22 cellular contexts compared by ENCODE assay signal in genomic region chr17:73131993-73132595, GRCh38. TPM values are rescaled to one million over a fixed set of nuclear protein-coding genes. Genes with fewer than 3 reads are reported as not detected.
A peak's percentile ranks its signal among the peaks of the same experiment; 100 is the strongest.
DNase-seq lines count a peak whose midpoint lies in the region; ATAC-seq and TF ChIP-seq lines count a peak whose summit lies in the region.
"Had no signal": no experiment of that assay in that cellular context is flagged by ENCODE, and none has a peak within 500 bp of the region (broad histone marks: within the 10 kb centered on the region; RNA-seq: fewer than 3 reads in every experiment).

No MANE protein-coding gene starts in this region.

- H4K91ac ChIP-seq in neuronal stem cell (ENCODE audit: low read depth, low read length, poor library complexity) = no peak overlapping the region

- H2BK120ac ChIP-seq in neuronal stem cell (ENCODE audit: low read depth, low read length) = no peak overlapping the region

- peaks cover 14% of the 10 kb centered on the region for H3K27me3 Mint-ChIP-seq in progenitor cell of endocrine pancreas
- H3K27me3 Mint-ChIP-seq: activated naive CD8-positive, alpha-beta T cell treated with anti-CD3 and anti-CD28 coated beads for 36 hours had no signal

- DNase-seq in GM13976 (ENCODE audit: low spot score) (peak; percentile 43), OCI-LY7 (ENCODE audit: low spot score) (peak; percentile 74), neuronal stem cell (ENCODE audit: low spot score) (no peak), DMS153 treated with DMSO at 0.1 percent for 48 hours (lab: John Stamatoyannopoulos, UW; ENCODE audit: unreplicated experiment) (no peak), aorta (no peak), progenitor cell of endocrine pancreas (ENCODE audit: low spot score, unreplicated experiment) (no peak)
- DNase-seq: activated naive CD8-positive, alpha-beta T cell treated with anti-CD3 and anti-CD28 coated beads for 36 hours; brain microvascular endothelial cell; Caco-2; cortex of kidney; foreskin melanocyte; left lung; mucosa of descending colon; NCI-H1417; NCI-H2171 treated with DMSO at 0.1 percent for 48 hours; T-helper 1 cell had no signal

- H3K23ac ChIP-seq in neuronal stem cell (ENCODE audit: low read depth, low read length, poor library complexity) = no peak overlapping the region

- no peaks in the 10 kb centered on the region for H3K4me1 Mint-ChIP-seq in progenitor cell of endocrine pancreas (ENCODE audit: low read depth)
- H3K4me1 Mint-ChIP-seq: activated naive CD8-positive, alpha-beta T cell treated with anti-CD3 and anti-CD28 coated beads for 36 hours had no signal

- H3K4me1 ChIP-seq in OCI-LY7 (ENCODE audit: insufficient read depth, low read length, poor library complexity, severe bottlenecking) (peaks cover 13% of the 10 kb centered on the region), neuronal stem cell (ENCODE audit: control insufficient read depth in 2 of 2, insufficient read depth in 1 of 2, low read depth in 1 of 2, low read length in 2 of 2) (peaks cover 0 to 2% of the 10 kb centered on the region in 2 donors), aorta (ENCODE audit: control insufficient read depth in 1 of 2, insufficient read depth in 2 of 2, low read length in 2 of 2) (no peaks in the 10 kb centered on the region)
- H3K4me1 ChIP-seq: Caco-2 had no signal

- no peaks in the 10 kb centered on the region for H3K9me2 ChIP-seq in OCI-LY7 (ENCODE audit: insufficient read depth, low read length)

- H3K4ac ChIP-seq in neuronal stem cell (ENCODE audit: low read length) = no peak overlapping the region

- no peaks in the 10 kb centered on the region for H4K20me1 ChIP-seq in OCI-LY7 (ENCODE audit: insufficient read depth, low read length)

- no peak overlapping the region for H3K18ac ChIP-seq in neuronal stem cell (ENCODE audit: low read length)

- peak; percentile 57 for ATAC-seq in HG03469 (IDR thresholded peaks at IDR 0.05; ENCODE audit: unreplicated experiment)
- ATAC-seq in GM18502 (IDR thresholded peaks at IDR 0.05; ENCODE audit: poor library complexity, unreplicated experiment) = no peak
- ATAC-seq in aorta (ENCODE audit: low FRiP score) = no peak
- ATAC-seq: left lung, mucosa of descending colon, sciatic nerve had no signal

- no peak overlapping the region for H3K14ac ChIP-seq in neuronal stem cell (ENCODE audit: low read length)

- peak overlapping the region; percentile 10 for H3K27ac ChIP-seq in OCI-LY7 (ENCODE audit: low read depth, low read length, poor library complexity, severe bottlenecking)
- no peak overlapping the region for H3K27ac ChIP-seq in neuronal stem cell (replicated peaks; ENCODE audit: low read length)
- H3K27ac ChIP-seq in aorta (ENCODE audit: low read depth in 1 of 2, low read length in 2 of 2) = no peak overlapping the region
- H3K27ac ChIP-seq: brain microvascular endothelial cell, epithelial cell of prostate, left lung, VCaP had no signal

- H3K9me3 ChIP-seq in OCI-LY7 (ENCODE audit: low read length) (peaks cover 7% of the 10 kb centered on the region; the same call in 1 of the 2 replicates), neuronal stem cell (replicated peaks in 1 of 2; ENCODE audit: control insufficient read depth in 2 of 2, insufficient read depth in 1 of 2, low read depth in 1 of 2, low read length in 2 of 2) (no peaks in the 10 kb centered on the region), aorta (ENCODE audit: control insufficient read depth, low read length) (no peaks in the 10 kb centered on the region)
- H3K9me3 ChIP-seq: Caco-2, left lung, mucosa of descending colon had no signal

- no peaks in the 10 kb centered on the region for H3K79me1 ChIP-seq in neuronal stem cell (ENCODE audit: low read depth, low read length)

- CTCF ChIA-PET in OCI-LY7 (lab: Charles Lee; ENCODE audit: unreplicated experiment) = interaction anchor here (0.5 to 0.6 kb wide), 2 partner anchors 23 to 625 kb away, joined by 3 to 7 read pairs; no protein-coding TSS in a partner anchor

- no peaks in the 10 kb centered on the region for H3K36me3 ChIP-seq in OCI-LY7 (ENCODE audit: insufficient read depth, low read length)
- H3K36me3 ChIP-seq in neuronal stem cell (replicated peaks in 1 of 2; ENCODE audit: control insufficient read depth in 2 of 2, insufficient read depth in 2 of 2, low read length in 2 of 2) = no peaks in the 10 kb centered on the region
- H3K36me3 ChIP-seq in aorta (ENCODE audit: control insufficient read depth in 1 of 2, insufficient read depth in 2 of 2, low read length in 1 of 2) = no peaks in the 10 kb centered on the region
- H3K36me3 ChIP-seq: brain microvascular endothelial cell, left lung had no signal

- H3K9ac ChIP-seq in neuronal stem cell (ENCODE audit: low read depth, low read length, poor library complexity) = no peak overlapping the region

- H3K36me3 Mint-ChIP-seq in progenitor cell of endocrine pancreas (ENCODE audit: insufficient read depth) = no peaks in the 10 kb centered on the region
- H3K36me3 Mint-ChIP-seq: activated naive CD8-positive, alpha-beta T cell treated with anti-CD3 and anti-CD28 coated beads for 36 hours had no signal

- H3K79me2 ChIP-seq in OCI-LY7 (ENCODE audit: insufficient read depth, low read depth, low read length) = no peaks in the 10 kb centered on the region

- no peak overlapping the region for H2BK5ac ChIP-seq in neuronal stem cell (ENCODE audit: low read length)

- H2BK12ac ChIP-seq in neuronal stem cell (ENCODE audit: low read length) = no peak overlapping the region

- H3K4me3 ChIP-seq in OCI-LY7 (ENCODE audit: low read depth, low read length, poor library complexity, severe bottlenecking) = no peak overlapping the region
- no peak overlapping the region for H3K4me3 ChIP-seq in neuronal stem cell (ENCODE audit: low read length in 2 of 2)
- H3K4me3 ChIP-seq in aorta (ENCODE audit: low read length in 2 of 2) = no peak overlapping the region
- H3K4me3 ChIP-seq: left lung, mucosa of descending colon had no signal

- peak overlapping the region; percentile 71; the same call in 1 of the 2 replicates for H2AFZ ChIP-seq in OCI-LY7 (ENCODE audit: low read length)
- no peak overlapping the region for H2AFZ ChIP-seq in neuronal stem cell (ENCODE audit: low read length)

- no CpG with 5 or more reads among the region's 15 CpGs for WGBS in neuronal stem cell (ENCODE audit: extremely low coverage in 2 of 2, insufficient read length in 2 of 2, insufficient replicate concordance in 1 of 2), 2 donors
- 69 to 71% methylated on average over 15 of the region's 15 CpGs for WGBS in aorta, 2 donors

- intact Hi-C loops in OCI-LY7 (cut with micrococcal nuclease; ENCODE audit: unreplicated experiment) (loop anchor here (1.0 kb wide), 1 partner anchor 40 kb away; the partner anchor contains the start of gene SLC39A11), aorta (cut with DNase I) (no loop called here)

- H2AK5ac ChIP-seq in neuronal stem cell (ENCODE audit: low read depth, low read length) = no peak overlapping the region

- H4K8ac ChIP-seq in neuronal stem cell (ENCODE audit: low read depth, low read length) = no peak overlapping the region

- POLR2A ChIA-PET in OCI-LY7 (lab: Charles Lee) = interaction anchor here (0.5 to 0.9 kb wide), 5 partner anchors 13 to 393 kb away, joined by 3 to 4 read pairs (median 3); no protein-coding TSS in a partner anchor

- no peak for TF ChIP-seq CTCF in GM13976 (IDR thresholded peaks at IDR 0.05; ENCODE audit: borderline replicate concordance, control extremely low read depth, extremely low read depth, insufficient read depth, missing control alignments)
- no peak for TF ChIP-seq CTCF in OCI-LY7 (conservative IDR thresholded peaks at IDR 0.05; ENCODE audit: low read length)
- TF ChIP-seq CTCF in progenitor cell of endocrine pancreas (IDR thresholded peaks at IDR 0.05; ENCODE audit: unreplicated experiment) = no peak

- no peak overlapping the region for H3K27ac Mint-ChIP-seq in progenitor cell of endocrine pancreas
- H3K27ac Mint-ChIP-seq: activated naive CD8-positive, alpha-beta T cell treated with anti-CD3 and anti-CD28 coated beads for 36 hours; activated T-helper 1 cell treated with anti-CD3 and anti-CD28 coated beads, Interleukin-12 subunit alpha, Interleukin-12 subunit beta, Interleukin-2, Interleukin-4 antibody, amounts not matched to agents 30 ng/mL and 10 ng/mL and 1 ng/mL, durations not matched to agents 14 hours and 24 hours and 36 hours had no signal

- H3K4me3 Mint-ChIP-seq in progenitor cell of endocrine pancreas (ENCODE audit: low read depth) = no peak overlapping the region
- H3K4me3 Mint-ChIP-seq: activated naive CD8-positive, alpha-beta T cell treated with anti-CD3 and anti-CD28 coated beads for 36 hours; activated T-helper 1 cell treated with anti-CD3 and anti-CD28 coated beads, Interleukin-12 subunit alpha, Interleukin-12 subunit beta, Interleukin-2, Interleukin-4 antibody, amounts not matched to agents 30 ng/mL and 10 ng/mL and 1 ng/mL, durations not matched to agents 14 hours and 24 hours and 36 hours had no signal

- H2BK15ac ChIP-seq in neuronal stem cell (ENCODE audit: low read length) = no peak overlapping the region

- peak overlapping the region; percentile 50 for H3K4me2 ChIP-seq in OCI-LY7 (ENCODE audit: low read length)
- H3K4me2 ChIP-seq in neuronal stem cell (ENCODE audit: insufficient read depth, low read length, poor library complexity, severe bottlenecking) = peak overlapping the region; percentile 13

- in situ Hi-C loops in GM13976 (cut with MboI; ENCODE audit: low sequenced_read_pairs, unreplicated experiment) = no loop called here

- H3K27me3 ChIP-seq in neuronal stem cell (ENCODE audit: control insufficient read depth in 3 of 3, insufficient read depth in 3 of 3, low read depth in 1 of 3, low read length in 3 of 3) (peaks cover 0 to 3% (median 0%) of the 10 kb centered on the region in 3 experiments), aorta (ENCODE audit: control insufficient read depth in 1 of 2, insufficient read depth in 2 of 2, low read length in 1 of 2) (peaks cover 0 to 1% of the 10 kb centered on the region in 2 donors)
- H3K27me3 ChIP-seq: brain microvascular endothelial cell, left lung had no signal

- no TSS peak for BruUV-seq in OCI-LY7 (replicated peaks; lab: Mats Ljungman, UMichigan)

- no peaks in the 10 kb centered on the region for H3K9me3 Mint-ChIP-seq in progenitor cell of endocrine pancreas (ENCODE audit: low read depth)
- H3K9me3 Mint-ChIP-seq: activated naive CD8-positive, alpha-beta T cell treated with anti-CD3 and anti-CD28 coated beads for 36 hours; activated T-helper 1 cell treated with anti-CD3 and anti-CD28 coated beads, Interleukin-12 subunit alpha, Interleukin-12 subunit beta, Interleukin-2, Interleukin-4 antibody, amounts not matched to agents 30 ng/mL and 10 ng/mL and 1 ng/mL, durations not matched to agents 14 hours and 24 hours and 36 hours had no signal

RNA-seq across cellular contexts. Expression of gene SSTR2, which starts 32.7 kb away (rescaled TPM):
- total RNA-seq in OCI-LY7 (2014; rRNA removed; shearing (Covaris generic)) = not detected in 2 replicates
- total RNA-seq in OCI-LY7 (2022) (not detected in 2 replicates), aorta (1 to 10 TPM; 2.0 to 3.0 TPM), progenitor cell of endocrine pancreas (2.6 TPM in 2 replicates)
- polyA plus RNA-seq in neuronal stem cell (2013, experiment 1 of 2) = 0.45 TPM
- 0.50 TPM for polyA plus RNA-seq in neuronal stem cell (2013, experiment 2 of 2)
- polyA plus RNA-seq in aorta = under 1 TPM; 0.13 to 0.26 TPM

RNA-seq across cellular contexts. Expression of gene SLC39A11, which starts 39.6 kb away (rescaled TPM):
- 22.7 and 25.6 TPM in 2 replicates for total RNA-seq in OCI-LY7 (2014; rRNA removed; shearing (Covaris generic))
- total RNA-seq in OCI-LY7 (2022) = 40.0 and 51.5 TPM in 2 replicates
- polyA plus RNA-seq in neuronal stem cell (2013, experiment 1 of 2) = 4.1 TPM
- polyA plus RNA-seq in neuronal stem cell (2013, experiment 2 of 2) = 4.3 TPM
- 10 to 100 TPM; 22.7 to 31.8 TPM for total RNA-seq in aorta
- 10 to 100 TPM in 1 of 2 donors, 1 to 10 TPM in 1; 9.3 to 12.3 TPM for polyA plus RNA-seq in aorta
- 18.0 and 20.5 TPM in 2 replicates for total RNA-seq in progenitor cell of endocrine pancreas

Comparison
In these comparisons a context has a peak if more than half of its experiments do, and no peak if none do; other contexts are left out.
1. DNase-seq: peak in GM13976 (single experiment) and OCI-LY7 (single experiment); none in neuronal stem cell (single experiment), DMS153 treated with DMSO at 0.1 percent for 48 hours (single experiment), aorta (0 of 2) and progenitor cell of endocrine pancreas (single experiment).